1 cellular context compared by ENCODE assay signal in the genomic region with DNA sequence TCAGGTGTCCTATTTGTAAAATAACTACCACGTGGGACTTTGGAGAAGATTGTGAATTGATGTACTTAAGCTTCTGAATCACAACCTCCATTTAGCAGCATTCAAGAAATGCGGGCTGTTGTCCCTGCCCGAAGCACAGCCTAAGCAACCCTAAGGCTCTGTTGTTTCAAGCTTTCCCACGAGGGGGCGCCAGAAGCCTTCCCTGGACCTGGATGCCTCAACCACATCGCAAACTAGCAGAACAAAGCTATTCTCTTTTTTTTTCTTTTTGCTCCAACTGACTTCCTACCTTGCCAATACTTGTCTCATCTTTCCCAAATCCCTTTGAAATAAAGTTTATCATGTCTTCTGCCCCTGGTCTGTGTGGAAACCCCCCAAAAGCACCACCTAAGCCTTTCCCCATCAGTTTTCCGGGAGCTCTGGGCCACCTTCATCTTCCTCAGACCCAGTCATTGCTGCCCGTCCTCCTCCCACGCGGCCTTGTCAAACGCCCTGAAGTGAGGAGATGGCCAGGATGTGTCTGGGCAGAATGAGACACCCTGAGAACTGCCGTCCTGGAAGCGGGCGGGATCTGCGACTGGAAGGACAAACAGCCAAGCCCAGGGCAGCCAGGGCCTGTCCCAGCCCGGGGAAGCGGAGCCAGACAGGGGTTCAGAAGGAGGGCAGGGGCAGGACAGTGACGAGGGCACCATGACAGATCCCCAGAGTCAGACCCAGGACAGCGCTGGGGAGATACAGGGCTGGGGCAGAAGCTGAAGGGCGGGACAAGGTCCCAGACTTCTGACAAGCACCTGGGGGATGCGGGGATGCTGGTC.
TF ChIP-seq lines count a peak whose summit lies in the region.

No MANE protein-coding gene starts in this region.

TF ChIP-seq in K562, 482 proteins besides CTCF, POLR2A, EP300 and RAD21 (continued from another document):
- TF ChIP-seq, protein P1, sequence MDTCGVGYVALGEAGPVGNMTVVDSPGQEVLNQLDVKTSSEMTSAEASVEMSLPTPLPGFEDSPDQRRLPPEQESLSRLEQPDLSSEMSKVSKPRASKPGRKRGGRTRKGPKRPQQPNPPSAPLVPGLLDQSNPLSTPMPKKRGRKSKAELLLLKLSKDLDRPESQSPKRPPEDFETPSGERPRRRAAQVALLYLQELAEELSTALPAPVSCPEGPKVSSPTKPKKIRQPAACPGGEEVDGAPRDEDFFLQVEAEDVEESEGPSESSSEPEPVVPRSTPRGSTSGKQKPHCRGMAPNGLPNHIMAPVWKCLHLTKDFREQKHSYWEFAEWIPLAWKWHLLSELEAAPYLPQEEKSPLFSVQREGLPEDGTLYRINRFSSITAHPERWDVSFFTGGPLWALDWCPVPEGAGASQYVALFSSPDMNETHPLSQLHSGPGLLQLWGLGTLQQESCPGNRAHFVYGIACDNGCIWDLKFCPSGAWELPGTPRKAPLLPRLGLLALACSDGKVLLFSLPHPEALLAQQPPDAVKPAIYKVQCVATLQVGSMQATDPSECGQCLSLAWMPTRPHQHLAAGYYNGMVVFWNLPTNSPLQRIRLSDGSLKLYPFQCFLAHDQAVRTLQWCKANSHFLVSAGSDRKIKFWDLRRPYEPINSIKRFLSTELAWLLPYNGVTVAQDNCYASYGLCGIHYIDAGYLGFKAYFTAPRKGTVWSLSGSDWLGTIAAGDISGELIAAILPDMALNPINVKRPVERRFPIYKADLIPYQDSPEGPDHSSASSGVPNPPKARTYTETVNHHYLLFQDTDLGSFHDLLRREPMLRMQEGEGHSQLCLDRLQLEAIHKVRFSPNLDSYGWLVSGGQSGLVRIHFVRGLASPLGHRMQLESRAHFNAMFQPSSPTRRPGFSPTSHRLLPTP (IDR thresholded peaks at IDR 0.05; ENCODE audit: borderline replicate concordance, extremely low read depth, insufficient read length): no peak
- TF ChIP-seq RAD51 (IDR thresholded peaks at IDR 0.05; ENCODE audit: borderline replicate concordance, low read depth) (no peak), STAG1 (CRISPR knock-in tag; IDR thresholded peaks at IDR 0.05; ENCODE audit: borderline replicate concordance) (peak; percentile 70; the same call in 1 of the 2 replicates), ZNF384 (IDR thresholded peaks at IDR 0.05; ENCODE audit: low read depth, low read length) (peak; percentile 41; the same call in 1 of the 2 replicates), SMC3 (conservative IDR thresholded peaks at IDR 0.05; ENCODE audit: insufficient read depth, low read depth, low read length) (peak; percentile 78), TGIF2 (CRISPR knock-in tag; IDR thresholded peaks at IDR 0.05) (no peak)
